In genomic region chr19:4987286-4987685, GRCh38 we compare ENCODE assay signal across 1 cellular context.
TF ChIP-seq lines count a peak whose summit lies in the region.

No MANE protein-coding gene starts in this region.

TF ChIP-seq in K562, 482 proteins besides CTCF, POLR2A, EP300 and RAD21 (continued from another document and continues in another):
- TF ChIP-seq, protein P1, sequence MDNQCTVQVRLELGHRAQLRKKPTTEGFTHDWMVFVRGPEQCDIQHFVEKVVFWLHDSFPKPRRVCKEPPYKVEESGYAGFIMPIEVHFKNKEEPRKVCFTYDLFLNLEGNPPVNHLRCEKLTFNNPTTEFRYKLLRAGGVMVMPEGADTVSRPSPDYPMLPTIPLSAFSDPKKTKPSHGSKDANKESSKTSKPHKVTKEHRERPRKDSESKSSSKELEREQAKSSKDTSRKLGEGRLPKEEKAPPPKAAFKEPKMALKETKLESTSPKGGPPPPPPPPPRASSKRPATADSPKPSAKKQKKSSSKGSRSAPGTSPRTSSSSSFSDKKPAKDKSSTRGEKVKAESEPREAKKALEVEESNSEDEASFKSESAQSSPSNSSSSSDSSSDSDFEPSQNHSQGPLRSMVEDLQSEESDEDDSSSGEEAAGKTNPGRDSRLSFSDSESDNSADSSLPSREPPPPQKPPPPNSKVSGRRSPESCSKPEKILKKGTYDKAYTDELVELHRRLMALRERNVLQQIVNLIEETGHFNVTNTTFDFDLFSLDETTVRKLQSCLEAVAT (IDR thresholded peaks at IDR 0.05) = 0 out of 4 replicates have a peak, but pooled peaks of 1 of the 2 experiments have one; percentile 49
- no peak for TF ChIP-seq FOXJ3 (CRISPR knock-in tag; IDR thresholded peaks at IDR 0.05)
- TF ChIP-seq ZNF280A (IDR thresholded peaks at IDR 0.05; ENCODE audit: low read depth, partially characterized antibody) = no peak
- TF ChIP-seq ZNF311 (CRISPR knock-in tag; IDR thresholded peaks at IDR 0.05) = no peak
- no peak for TF ChIP-seq ARID4B (CRISPR knock-in tag; IDR thresholded peaks at IDR 0.05)
- no peak for TF ChIP-seq ZNF197 (CRISPR knock-in tag; IDR thresholded peaks at IDR 0.05; ENCODE audit: low read depth)
- no peak for TF ChIP-seq NFATC3 (IDR thresholded peaks at IDR 0.05)
- TF ChIP-seq SMAD2 (IDR thresholded peaks at IDR 0.05; ENCODE audit: low read depth, low read length) = no peak
- no peak for TF ChIP-seq ZNF384 (IDR thresholded peaks at IDR 0.05; ENCODE audit: low read depth, low read length)
- no peak for TF ChIP-seq RAD51 (IDR thresholded peaks at IDR 0.05; ENCODE audit: borderline replicate concordance, low read depth)
- peak in 1 of 2 experiments; percentile 14; a peak in 1 of 4 replicates for TF ChIP-seq TBL1XR1 (IDR thresholded peaks at IDR 0.05; ENCODE audit: low read length in 2 of 2)
- no peak for TF ChIP-seq TSC22D4 (tag; IDR thresholded peaks at IDR 0.05)
- TF ChIP-seq, protein P2, sequence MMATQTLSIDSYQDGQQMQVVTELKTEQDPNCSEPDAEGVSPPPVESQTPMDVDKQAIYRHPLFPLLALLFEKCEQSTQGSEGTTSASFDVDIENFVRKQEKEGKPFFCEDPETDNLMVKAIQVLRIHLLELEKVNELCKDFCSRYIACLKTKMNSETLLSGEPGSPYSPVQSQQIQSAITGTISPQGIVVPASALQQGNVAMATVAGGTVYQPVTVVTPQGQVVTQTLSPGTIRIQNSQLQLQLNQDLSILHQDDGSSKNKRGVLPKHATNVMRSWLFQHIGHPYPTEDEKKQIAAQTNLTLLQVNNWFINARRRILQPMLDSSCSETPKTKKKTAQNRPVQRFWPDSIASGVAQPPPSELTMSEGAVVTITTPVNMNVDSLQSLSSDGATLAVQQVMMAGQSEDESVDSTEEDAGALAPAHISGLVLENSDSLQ (IDR thresholded peaks at IDR 0.05) = peak; percentile 12; the same call in 1 of the 2 replicates
- no peak for TF ChIP-seq BRF2 (IDR thresholded peaks at IDR 0.05; ENCODE audit: borderline replicate concordance, insufficient read depth, insufficient read length)
- no peak for TF ChIP-seq PTBP1 (IDR thresholded peaks at IDR 0.05; ENCODE audit: low read depth, low read length)
- no peak for TF ChIP-seq ZNF57 (CRISPR knock-in tag; IDR thresholded peaks at IDR 0.05)
- no peak for TF ChIP-seq ZNF143 (CRISPR knock-in tag; IDR thresholded peaks at IDR 0.05)
- TF ChIP-seq HSF4 (CRISPR knock-in tag; IDR thresholded peaks at IDR 0.05; ENCODE audit: borderline replicate concordance) = no peak
- no peak for TF ChIP-seq SREBF1 (IDR thresholded peaks at IDR 0.05; ENCODE audit: borderline replicate concordance, low read depth, low read length)
- TF ChIP-seq, protein P3, sequence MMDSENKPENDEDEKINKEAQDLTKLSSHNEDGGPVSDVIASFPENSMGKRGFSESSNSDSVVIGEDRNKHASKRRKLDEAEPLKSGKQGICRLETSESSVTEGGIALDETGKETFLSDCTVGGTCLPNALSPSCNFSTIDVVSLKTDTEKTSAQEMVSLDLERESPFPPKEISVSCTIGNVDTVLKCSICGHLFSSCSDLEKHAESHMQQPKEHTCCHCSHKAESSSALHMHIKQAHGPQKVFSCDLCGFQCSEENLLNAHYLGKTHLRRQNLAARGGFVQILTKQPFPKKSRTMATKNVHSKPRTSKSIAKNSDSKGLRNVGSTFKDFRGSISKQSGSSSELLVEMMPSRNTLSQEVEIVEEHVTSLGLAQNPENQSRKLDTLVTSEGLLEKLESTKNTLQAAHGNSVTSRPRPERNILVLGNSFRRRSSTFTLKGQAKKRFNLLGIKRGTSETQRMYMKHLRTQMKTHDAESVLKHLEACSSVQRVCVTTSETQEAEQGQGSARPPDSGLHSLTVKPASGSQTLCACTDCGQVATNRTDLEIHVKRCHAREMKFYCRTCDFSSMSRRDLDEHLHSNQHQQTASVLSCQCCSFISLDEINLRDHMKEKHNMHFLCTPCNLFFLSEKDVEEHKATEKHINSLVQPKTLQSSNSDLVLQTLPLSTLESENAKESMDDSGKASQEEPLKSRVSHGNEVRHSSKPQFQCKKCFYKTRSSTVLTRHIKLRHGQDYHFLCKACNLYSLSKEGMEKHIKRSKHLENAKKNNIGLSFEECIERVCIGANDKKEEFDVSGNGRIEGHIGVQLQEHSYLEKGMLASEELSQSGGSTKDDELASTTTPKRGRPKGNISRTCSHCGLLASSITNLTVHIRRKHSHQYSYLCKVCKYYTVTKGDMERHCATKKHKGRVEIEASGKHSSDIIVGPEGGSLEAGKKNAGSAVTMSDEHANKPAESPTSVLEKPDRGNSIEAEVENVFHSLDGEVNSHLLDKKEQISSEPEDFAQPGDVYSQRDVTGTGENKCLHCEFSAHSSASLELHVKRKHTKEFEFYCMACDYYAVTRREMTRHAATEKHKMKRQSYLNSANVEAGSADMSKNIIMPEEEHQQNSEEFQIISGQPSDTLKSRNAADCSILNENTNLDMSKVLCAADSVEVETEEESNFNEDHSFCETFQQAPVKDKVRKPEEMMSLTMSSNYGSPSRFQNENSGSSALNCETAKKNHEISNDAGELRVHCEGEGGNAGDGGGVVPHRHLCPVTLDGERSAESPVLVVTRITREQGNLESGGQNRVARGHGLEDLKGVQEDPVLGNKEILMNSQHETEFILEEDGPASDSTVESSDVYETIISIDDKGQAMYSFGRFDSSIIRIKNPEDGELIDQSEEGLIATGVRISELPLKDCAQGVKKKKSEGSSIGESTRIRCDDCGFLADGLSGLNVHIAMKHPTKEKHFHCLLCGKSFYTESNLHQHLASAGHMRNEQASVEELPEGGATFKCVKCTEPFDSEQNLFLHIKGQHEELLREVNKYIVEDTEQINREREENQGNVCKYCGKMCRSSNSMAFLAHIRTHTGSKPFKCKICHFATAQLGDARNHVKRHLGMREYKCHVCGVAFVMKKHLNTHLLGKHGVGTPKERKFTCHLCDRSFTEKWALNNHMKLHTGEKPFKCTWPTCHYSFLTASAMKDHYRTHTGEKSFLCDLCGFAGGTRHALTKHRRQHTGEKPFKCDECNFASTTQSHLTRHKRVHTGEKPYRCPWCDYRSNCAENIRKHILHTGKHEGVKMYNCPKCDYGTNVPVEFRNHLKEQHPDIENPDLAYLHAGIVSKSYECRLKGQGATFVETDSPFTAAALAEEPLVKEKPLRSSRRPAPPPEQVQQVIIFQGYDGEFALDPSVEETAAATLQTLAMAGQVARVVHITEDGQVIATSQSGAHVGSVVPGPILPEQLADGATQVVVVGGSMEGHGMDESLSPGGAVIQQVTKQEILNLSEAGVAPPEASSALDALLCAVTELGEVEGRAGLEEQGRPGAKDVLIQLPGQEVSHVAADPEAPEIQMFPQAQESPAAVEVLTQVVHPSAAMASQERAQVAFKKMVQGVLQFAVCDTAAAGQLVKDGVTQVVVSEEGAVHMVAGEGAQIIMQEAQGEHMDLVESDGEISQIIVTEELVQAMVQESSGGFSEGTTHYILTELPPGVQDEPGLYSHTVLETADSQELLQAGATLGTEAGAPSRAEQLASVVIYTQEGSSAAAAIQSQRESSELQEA (IDR thresholded peaks at IDR 0.05; ENCODE audit: low read depth) = no peak
- no peak for TF ChIP-seq TAF15 (IDR thresholded peaks at IDR 0.05; ENCODE audit: low read depth, low read length)
- TF ChIP-seq CBFB (CRISPR knock-in tag; IDR thresholded peaks at IDR 0.05) = no peak
- TF ChIP-seq BRD4 (IDR thresholded peaks at IDR 0.05) = no peak
- no peak for TF ChIP-seq JUND (IDR thresholded peaks at IDR 0.05; ENCODE audit: borderline replicate concordance, low read depth, low read length)
- TF ChIP-seq JUND (tag; IDR thresholded peaks at IDR 0.05; ENCODE audit: borderline replicate concordance, low read depth, low read length) = no peak; the same call in 2 of the 3 replicates
- TF ChIP-seq SIX5 (IDR thresholded peaks at IDR 0.05; ENCODE audit: borderline replicate concordance in 1 of 2, insufficient read depth in 1 of 2, low read depth in 1 of 2, low read length in 2 of 2) = no peak
- TF ChIP-seq, protein P4, sequence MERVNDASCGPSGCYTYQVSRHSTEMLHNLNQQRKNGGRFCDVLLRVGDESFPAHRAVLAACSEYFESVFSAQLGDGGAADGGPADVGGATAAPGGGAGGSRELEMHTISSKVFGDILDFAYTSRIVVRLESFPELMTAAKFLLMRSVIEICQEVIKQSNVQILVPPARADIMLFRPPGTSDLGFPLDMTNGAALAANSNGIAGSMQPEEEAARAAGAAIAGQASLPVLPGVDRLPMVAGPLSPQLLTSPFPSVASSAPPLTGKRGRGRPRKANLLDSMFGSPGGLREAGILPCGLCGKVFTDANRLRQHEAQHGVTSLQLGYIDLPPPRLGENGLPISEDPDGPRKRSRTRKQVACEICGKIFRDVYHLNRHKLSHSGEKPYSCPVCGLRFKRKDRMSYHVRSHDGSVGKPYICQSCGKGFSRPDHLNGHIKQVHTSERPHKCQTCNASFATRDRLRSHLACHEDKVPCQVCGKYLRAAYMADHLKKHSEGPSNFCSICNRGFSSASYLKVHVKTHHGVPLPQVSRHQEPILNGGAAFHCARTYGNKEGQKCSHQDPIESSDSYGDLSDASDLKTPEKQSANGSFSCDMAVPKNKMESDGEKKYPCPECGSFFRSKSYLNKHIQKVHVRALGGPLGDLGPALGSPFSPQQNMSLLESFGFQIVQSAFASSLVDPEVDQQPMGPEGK (CRISPR knock-in tag; IDR thresholded peaks at IDR 0.05; ENCODE audit: borderline replicate concordance) = no peak
- TF ChIP-seq, protein P5, sequence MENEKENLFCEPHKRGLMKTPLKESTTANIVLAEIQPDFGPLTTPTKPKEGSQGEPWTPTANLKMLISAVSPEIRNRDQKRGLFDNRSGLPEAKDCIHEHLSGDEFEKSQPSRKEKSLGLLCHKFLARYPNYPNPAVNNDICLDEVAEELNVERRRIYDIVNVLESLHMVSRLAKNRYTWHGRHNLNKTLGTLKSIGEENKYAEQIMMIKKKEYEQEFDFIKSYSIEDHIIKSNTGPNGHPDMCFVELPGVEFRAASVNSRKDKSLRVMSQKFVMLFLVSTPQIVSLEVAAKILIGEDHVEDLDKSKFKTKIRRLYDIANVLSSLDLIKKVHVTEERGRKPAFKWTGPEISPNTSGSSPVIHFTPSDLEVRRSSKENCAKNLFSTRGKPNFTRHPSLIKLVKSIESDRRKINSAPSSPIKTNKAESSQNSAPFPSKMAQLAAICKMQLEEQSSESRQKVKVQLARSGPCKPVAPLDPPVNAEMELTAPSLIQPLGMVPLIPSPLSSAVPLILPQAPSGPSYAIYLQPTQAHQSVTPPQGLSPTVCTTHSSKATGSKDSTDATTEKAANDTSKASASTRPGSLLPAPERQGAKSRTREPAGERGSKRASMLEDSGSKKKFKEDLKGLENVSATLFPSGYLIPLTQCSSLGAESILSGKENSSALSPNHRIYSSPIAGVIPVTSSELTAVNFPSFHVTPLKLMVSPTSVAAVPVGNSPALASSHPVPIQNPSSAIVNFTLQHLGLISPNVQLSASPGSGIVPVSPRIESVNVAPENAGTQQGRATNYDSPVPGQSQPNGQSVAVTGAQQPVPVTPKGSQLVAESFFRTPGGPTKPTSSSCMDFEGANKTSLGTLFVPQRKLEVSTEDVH (IDR thresholded peaks at IDR 0.05; ENCODE audit: low read depth, partially characterized antibody) = no peak
- TF ChIP-seq, protein P6, sequence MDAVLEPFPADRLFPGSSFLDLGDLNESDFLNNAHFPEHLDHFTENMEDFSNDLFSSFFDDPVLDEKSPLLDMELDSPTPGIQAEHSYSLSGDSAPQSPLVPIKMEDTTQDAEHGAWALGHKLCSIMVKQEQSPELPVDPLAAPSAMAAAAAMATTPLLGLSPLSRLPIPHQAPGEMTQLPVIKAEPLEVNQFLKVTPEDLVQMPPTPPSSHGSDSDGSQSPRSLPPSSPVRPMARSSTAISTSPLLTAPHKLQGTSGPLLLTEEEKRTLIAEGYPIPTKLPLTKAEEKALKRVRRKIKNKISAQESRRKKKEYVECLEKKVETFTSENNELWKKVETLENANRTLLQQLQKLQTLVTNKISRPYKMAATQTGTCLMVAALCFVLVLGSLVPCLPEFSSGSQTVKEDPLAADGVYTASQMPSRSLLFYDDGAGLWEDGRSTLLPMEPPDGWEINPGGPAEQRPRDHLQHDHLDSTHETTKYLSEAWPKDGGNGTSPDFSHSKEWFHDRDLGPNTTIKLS (IDR thresholded peaks at IDR 0.05; ENCODE audit: borderline replicate concordance, low read depth) = no peak
- no peak for TF ChIP-seq ZNF551 (CRISPR knock-in tag; IDR thresholded peaks at IDR 0.05)
- no peak for TF ChIP-seq DACH1 (IDR thresholded peaks at IDR 0.05; ENCODE audit: partially characterized antibody)
